ENCODE assay signal across 17 cellular contexts in the genomic region with DNA sequence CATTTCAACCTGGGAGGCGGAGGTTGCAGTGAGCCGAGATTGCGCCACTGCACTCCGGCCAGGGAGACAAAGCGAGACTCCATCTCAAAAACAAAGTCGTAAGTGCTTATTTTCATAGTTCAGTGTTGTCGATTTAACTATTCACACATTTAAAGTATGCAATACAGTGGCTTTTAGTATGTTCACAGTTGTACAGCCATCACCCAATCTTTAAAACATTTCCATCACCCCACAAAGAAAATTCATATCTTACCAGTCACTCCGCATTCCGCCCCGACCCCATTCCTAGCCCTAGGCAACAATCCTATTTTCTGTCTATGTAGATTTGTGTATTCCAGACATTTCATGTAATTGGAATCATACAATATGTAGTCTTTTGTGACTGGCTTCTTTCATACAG. TPM values are rescaled to one million over a fixed set of nuclear protein-coding genes. Genes with fewer than 3 reads are reported as not detected.
DNase-seq lines count a peak whose midpoint lies in the region; ATAC-seq and TF ChIP-seq lines count a peak whose summit lies in the region.
"Had no signal": no experiment of that assay in that cellular context is flagged by ENCODE, and none has a peak within 500 bp of the region (broad histone marks: within the 10 kb centered on the region; RNA-seq: fewer than 3 reads in every experiment).

No MANE protein-coding gene starts in this region.

- H3K9me3 ChIP-seq in BLaER1, result no peaks in the 10 kb centered on the region
- H3K9me3 ChIP-seq in adrenal gland (replicated peaks in 1 of 3), result no peaks in the 10 kb centered on the region
- H3K9me3 ChIP-seq: ascending aorta, esophagus squamous epithelium, HAP-1, right lobe of liver, SJSA1 had no signal

- WGBS in adrenal gland, 4 donors, result 89 to 94% (median 94%) methylated on average over 10 of the region's 10 CpGs

- peaks cover 15% of the 10 kb centered on the region for H3K36me3 Mint-ChIP-seq in WTC11
- peaks cover 17% of the 10 kb centered on the region for H3K36me3 Mint-ChIP-seq in memory B cell

- H3K4me3 ChIP-seq in BLaER1 (no peak overlapping the region), adrenal gland (no peak overlapping the region)
- H3K4me3 ChIP-seq: ascending aorta, esophagus squamous epithelium, HAP-1, right lobe of liver, SJSA1 had no signal

- no peaks in the 10 kb centered on the region for H3K27me3 Mint-ChIP-seq in WTC11 (ENCODE audit: low read depth)
- H3K27me3 Mint-ChIP-seq in memory B cell, result no peaks in the 10 kb centered on the region

- H3K4me1 Mint-ChIP-seq in WTC11 (peaks cover 36% of the 10 kb centered on the region), memory B cell (peaks cover 34% of the 10 kb centered on the region)

- peaks cover 52% of the 10 kb centered on the region for H3K4me1 ChIP-seq in BLaER1
- peaks cover 0 to 19% of the 10 kb centered on the region in 2 donors for H3K4me1 ChIP-seq in adrenal gland (replicated peaks in 1 of 2)
- H3K4me1 ChIP-seq: SJSA1 had no signal

- peaks cover 100% of the 10 kb centered on the region for H4K20me1 ChIP-seq in BLaER1

- CTCF ChIA-PET in WTC11 (lab: Charles Lee), result no interaction called here

- no peak for ATAC-seq in WTC11
- no peak for ATAC-seq in memory B cell (ENCODE audit: low read depth)
- ATAC-seq in HG03097 (IDR thresholded peaks at IDR 0.05; ENCODE audit: low FRiP score, unreplicated experiment), result no peak
- ATAC-seq: right lobe of liver had no signal

- no peak overlapping the region for H3K9ac ChIP-seq in BLaER1

- POLR2A ChIA-PET in WTC11 (lab: Charles Lee), result no interaction called here

- no peak overlapping the region for H3K4me3 Mint-ChIP-seq in WTC11
- H3K4me3 Mint-ChIP-seq in memory B cell, result peak overlapping the region; percentile 39

- no peaks in the 10 kb centered on the region for H3K9me3 Mint-ChIP-seq in WTC11
- H3K9me3 Mint-ChIP-seq in memory B cell, result no peaks in the 10 kb centered on the region

- H3K27ac Mint-ChIP-seq in WTC11 (peak overlapping the region; percentile 76), memory B cell (peak overlapping the region; percentile 35)

- TF ChIP-seq POLR2A in adrenal gland (IDR thresholded peaks at IDR 0.05), result no peak

- peak; percentile 58 for DNase-seq in EL
- no peak for DNase-seq in WTC11 (ENCODE audit: low spot score)
- no peak for DNase-seq in memory B cell (ENCODE audit: low spot score in 2 of 2)
- no peak for DNase-seq in adrenal gland
- no peak for DNase-seq in DMS79 (lab: John Stamatoyannopoulos, UW)
- DNase-seq in KG1 (lab: John Stamatoyannopoulos, UW), result no peak
- DNase-seq: esophagus squamous epithelium; head of caudate nucleus; NCI-H1436 treated with DMSO at 0.1 percent for 48 hours; NCI-H446; right lobe of liver; stimulated activated CD4-positive, alpha-beta T cell treated with anti-CD3 and anti-CD28 coated beads, Interleukin-2, amount 100 ng/mL, for 48 hours had no signal

- TF ChIP-seq CTCF in WTC11 (IDR thresholded peaks at IDR 0.05) (no peak), adrenal gland (IDR thresholded peaks at IDR 0.05) (no peak)

- intact Hi-C loops in adrenal gland (cut with DNase I), result no loop called here

- H3K36me3 ChIP-seq in BLaER1 (peaks cover 64% of the 10 kb centered on the region), adrenal gland (replicated peaks in 1 of 2) (no peaks in the 10 kb centered on the region)
- H3K36me3 ChIP-seq: ascending aorta, right lobe of liver had no signal

- H3K4me2 ChIP-seq in BLaER1, result peak overlapping the region; percentile 22; the same call in 1 of the 2 replicates

- no peaks in the 10 kb centered on the region for H3K27me3 ChIP-seq in BLaER1
- no peaks in the 10 kb centered on the region for H3K27me3 ChIP-seq in adrenal gland
- H3K27me3 ChIP-seq: ascending aorta, esophagus squamous epithelium, right lobe of liver, SJSA1 had no signal

- no peak overlapping the region for H3K27ac ChIP-seq in BLaER1
- H3K27ac ChIP-seq in adrenal gland, result no peak overlapping the region
- H3K27ac ChIP-seq: esophagus squamous epithelium, right lobe of liver, SJSA1 had no signal

TF ChIP-seq in WTC11, 78 proteins besides CTCF, POLR2A, EP300 and RAD21:
- TF ChIP-seq ATF2 (CRISPR knock-in tag; IDR thresholded peaks at IDR 0.05; ENCODE audit: borderline replicate concordance, low read depth) (no peak), IRF1 (CRISPR knock-in tag; IDR thresholded peaks at IDR 0.05) (no peak)

RNA-seq across cellular contexts. Expression of gene IPO7, which starts 11.9 kb away (rescaled TPM):
- total RNA-seq in WTC11 (2021), result 212 to 226 TPM (median 215 TPM) in 3 replicates
- 100 to 1,000 TPM in 2 of 8 donors, 10 to 100 TPM in 6; 39.5 to 125 (median 78.3) TPM for total RNA-seq in adrenal gland
- polyA plus RNA-seq in adrenal gland, result 100 to 1,000 TPM in 1 of 3 donors, 10 to 100 TPM in 2; 16.5 to 132 (median 33.4) TPM
